ENCODE assay signal across 15 cellular contexts in genomic region chr12:107477946-107478610, GRCh38.
"Had no signal": no experiment of that assay in that cellular context is flagged by ENCODE, and none has a peak within 500 bp of the region (broad histone marks: within the 10 kb centered on the region; RNA-seq: fewer than 3 reads in every experiment).

No MANE protein-coding gene starts in this region.

- H3K9me3 ChIP-seq: ascending aorta, heart left ventricle, psoas muscle, right lobe of liver, suprapubic skin had no signal

- H3K9ac ChIP-seq: neural progenitor cell had no signal

- H3K27me3 Mint-ChIP-seq: activated naive CD8-positive, alpha-beta T cell treated with anti-CD3 and anti-CD28 coated beads, Interleukin-2, amount 50 U/mL, for 24 hours; stimulated activated naive CD8-positive, alpha-beta T cell treated with anti-CD3 and anti-CD28 coated beads, Interleukin-15, Interleukin-2, amounts not matched to agents 100 ng/mL and 50 ng/mL, for 24 hours had no signal

- H3K4me1 ChIP-seq: ascending aorta, heart left ventricle, neural progenitor cell, psoas muscle, right lobe of liver had no signal

- H3K27ac ChIP-seq: ascending aorta, heart left ventricle, neural progenitor cell, psoas muscle, right lobe of liver, suprapubic skin had no signal

- H3K4me2 ChIP-seq: neural progenitor cell had no signal

- H3K27ac Mint-ChIP-seq: activated naive CD8-positive, alpha-beta T cell treated with anti-CD3 and anti-CD28 coated beads, Interleukin-2, amount 50 U/mL, for 24 hours; immature natural killer cell; neural progenitor cell; stimulated activated naive CD8-positive, alpha-beta T cell treated with anti-CD3 and anti-CD28 coated beads, Interleukin-15, Interleukin-2, amounts not matched to agents 100 ng/mL and 50 ng/mL, for 24 hours had no signal

- H3K27me3 ChIP-seq: ascending aorta, neural progenitor cell, right lobe of liver, suprapubic skin had no signal

- H3K36me3 ChIP-seq: ascending aorta, heart left ventricle, neural progenitor cell, right lobe of liver, suprapubic skin had no signal

- H2AFZ ChIP-seq: neural progenitor cell had no signal

- ATAC-seq: activated CD4-positive, CD25-positive, alpha-beta regulatory T cell treated with anti-CD3 and anti-CD28 coated beads, Interleukin-2, amount 50 U/mL, for 24 hours; activated naive CD8-positive, alpha-beta T cell treated with anti-CD3 and anti-CD28 coated beads, Interleukin-2, amount 50 U/mL, for 24 hours; heart left ventricle; left lobe of liver; psoas muscle; right lobe of liver had no signal

- H3K9me3 Mint-ChIP-seq: activated naive CD8-positive, alpha-beta T cell treated with anti-CD3 and anti-CD28 coated beads, Interleukin-2, amount 50 U/mL, for 24 hours; immature natural killer cell; neural progenitor cell; stimulated activated naive CD8-positive, alpha-beta T cell treated with anti-CD3 and anti-CD28 coated beads, Interleukin-15, Interleukin-2, amounts not matched to agents 100 ng/mL and 50 ng/mL, for 24 hours had no signal

- H3K36me3 Mint-ChIP-seq: immature natural killer cell, neural progenitor cell had no signal

- DNase-seq: activated CD4-positive, alpha-beta T cell treated with anti-CD3 and anti-CD28 coated beads, Interleukin-2, amount 50 U/mL, for 4 hours; activated naive CD4-positive, alpha-beta T cell treated with Interleukin-2 at 50 U/mL for 16 hours; activated naive CD8-positive, alpha-beta T cell treated with anti-CD3 and anti-CD28 coated beads, Interleukin-2, amount 50 U/mL, for 24 hours; activated T-cell treated with anti-CD3 and anti-CD28 coated beads for 4 hours; dermis blood vessel endothelial cell; heart left ventricle; immature natural killer cell; psoas muscle; right lobe of liver had no signal

- H3K4me3 ChIP-seq: ascending aorta, heart left ventricle, neural progenitor cell, psoas muscle, right lobe of liver, suprapubic skin had no signal

- H3K4me3 Mint-ChIP-seq: activated naive CD8-positive, alpha-beta T cell treated with anti-CD3 and anti-CD28 coated beads, Interleukin-2, amount 50 U/mL, for 24 hours; immature natural killer cell; neural progenitor cell; stimulated activated naive CD8-positive, alpha-beta T cell treated with anti-CD3 and anti-CD28 coated beads, Interleukin-15, Interleukin-2, amounts not matched to agents 100 ng/mL and 50 ng/mL, for 24 hours had no signal
